21 cellular contexts compared by ENCODE assay signal in the genomic region with DNA sequence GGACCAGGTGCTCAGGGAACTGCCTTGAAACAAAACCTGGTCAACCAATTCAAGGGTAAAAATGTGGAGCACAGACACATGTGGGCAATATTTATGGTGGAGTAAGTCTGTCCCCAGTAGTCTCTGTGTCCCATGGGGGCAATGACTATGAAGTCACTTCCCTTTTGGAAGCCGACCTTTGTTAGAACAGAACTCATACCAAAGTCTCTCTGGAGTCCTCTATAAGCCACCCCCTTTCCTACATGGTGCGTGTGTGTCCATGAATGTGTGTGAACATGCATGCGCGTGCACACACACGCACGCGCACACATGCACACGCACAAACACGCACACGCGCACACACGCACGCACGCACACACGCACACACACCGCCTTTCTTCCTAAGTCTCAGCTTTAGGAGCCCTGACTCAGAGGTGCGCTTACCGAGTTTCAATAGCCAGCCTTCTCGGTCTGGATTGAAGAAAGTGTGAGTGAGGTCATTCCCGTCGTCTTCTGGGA.
DNase-seq lines count a peak whose midpoint lies in the region; ATAC-seq and TF ChIP-seq lines count a peak whose summit lies in the region.
"Had no signal": no experiment of that assay in that cellular context is flagged by ENCODE, and none has a peak within 500 bp of the region (broad histone marks: within the 10 kb centered on the region; RNA-seq: fewer than 3 reads in every experiment).

No MANE protein-coding gene starts in this region.

- no peaks in the 10 kb centered on the region for H3K4me1 ChIP-seq in CD8-positive, alpha-beta memory T cell (ENCODE audit: insufficient read depth, low read length)
- H3K4me1 ChIP-seq: sigmoid colon, tibial artery had no signal

- H3K9me3 Mint-ChIP-seq in CD8-positive, alpha-beta memory T cell = no peaks in the 10 kb centered on the region
- H3K9me3 Mint-ChIP-seq in HFFc6 (no peaks in the 10 kb centered on the region), natural killer cell (no peaks in the 10 kb centered on the region)
- H3K9me3 Mint-ChIP-seq in activated naive CD8-positive, alpha-beta T cell treated with anti-CD3 and anti-CD28 coated beads for 36 hours = no peaks in the 10 kb centered on the region

- intact Hi-C loops in natural killer cell (cut with micrococcal nuclease) = no loop called here

- H3K4me3 Mint-ChIP-seq in CD8-positive, alpha-beta memory T cell = peak overlapping the region in 1 of 7 donors; percentile 19
- no peak overlapping the region for H3K4me3 Mint-ChIP-seq in HFFc6
- H3K4me3 Mint-ChIP-seq in activated naive CD8-positive, alpha-beta T cell treated with anti-CD3 and anti-CD28 coated beads for 36 hours = no peak overlapping the region
- H3K4me3 Mint-ChIP-seq in natural killer cell = no peak overlapping the region

- peaks cover 5 to 14% (median 10%) of the 10 kb centered on the region in 3 donors for H3K4me1 Mint-ChIP-seq in CD8-positive, alpha-beta memory T cell
- H3K4me1 Mint-ChIP-seq in HFFc6 (ENCODE audit: low read depth) = peaks cover 17% of the 10 kb centered on the region
- peaks cover 9% of the 10 kb centered on the region for H3K4me1 Mint-ChIP-seq in activated naive CD8-positive, alpha-beta T cell treated with anti-CD3 and anti-CD28 coated beads for 36 hours
- H3K4me1 Mint-ChIP-seq in natural killer cell = peaks cover 28 to 43% of the 10 kb centered on the region in 2 donors

- no peaks in the 10 kb centered on the region for H3K27me3 Mint-ChIP-seq in CD8-positive, alpha-beta memory T cell
- H3K27me3 Mint-ChIP-seq in HFFc6 (ENCODE audit: insufficient read depth) (peaks cover 2% of the 10 kb centered on the region; the same call in 1 of the 2 replicates), natural killer cell (ENCODE audit: low read depth in 2 of 2) (no peaks in the 10 kb centered on the region)
- H3K27me3 Mint-ChIP-seq in activated naive CD8-positive, alpha-beta T cell treated with anti-CD3 and anti-CD28 coated beads for 36 hours = no peaks in the 10 kb centered on the region

- H3K36me3 Mint-ChIP-seq in CD8-positive, alpha-beta memory T cell = peaks cover 33 to 97% (median 46%) of the 10 kb centered on the region in 3 donors
- H3K36me3 Mint-ChIP-seq in HFFc6 (ENCODE audit: low read depth) = peaks cover 5% of the 10 kb centered on the region
- peaks cover 23% of the 10 kb centered on the region for H3K36me3 Mint-ChIP-seq in activated naive CD8-positive, alpha-beta T cell treated with anti-CD3 and anti-CD28 coated beads for 36 hours
- H3K36me3 Mint-ChIP-seq in natural killer cell = peaks cover 44% of the 10 kb centered on the region

- TF ChIP-seq CTCF in HFFc6 (IDR thresholded peaks at IDR 0.05) (no peak), natural killer cell (IDR thresholded peaks at IDR 0.05) (no peak)

- H3K27ac ChIP-seq in CD8-positive, alpha-beta memory T cell (ENCODE audit: low read depth, low read length) = no peak overlapping the region
- H3K27ac ChIP-seq: esophagus squamous epithelium, sigmoid colon, tibial artery had no signal

- DNase-seq in CD8-positive, alpha-beta memory T cell = no peak
- no peak for DNase-seq in HFFc6
- no peak for DNase-seq in activated naive CD8-positive, alpha-beta T cell treated with anti-CD3 and anti-CD28 coated beads for 36 hours
- DNase-seq in natural killer cell = no peak
- DNase-seq in HT-29 (ENCODE audit: low spot score) = no peak
- no peak for DNase-seq in HPDE6-E6E7 (ENCODE audit: extremely low spot score)
- no peak for DNase-seq in SKM-1 (lab: John Stamatoyannopoulos, UW; ENCODE audit: unreplicated experiment)
- DNase-seq: activated CD4-positive, alpha-beta T cell treated with anti-CD3 and anti-CD28 coated beads for 48 hours; esophagus squamous epithelium; heart left ventricle; kidney; NCI-H1417; NCI-H2227 treated with DMSO at 0.1 percent for 48 hours; NK-92 treated with Interleukin-12 subunit alpha and Interleukin-12 subunit beta, amount 100 ng/mL, for 24 hours; Right ventricle myocardium superior; sigmoid colon; stimulated activated CD4-positive, alpha-beta T cell treated with anti-CD3 and anti-CD28 coated beads, Interleukin-2, amount 100 ng/mL, for 24 hours; T-helper 9 cell; tibial artery had no signal

- peak overlapping the region in 5 of 8 donors; percentile 44 to 86 (median 79) for H3K27ac Mint-ChIP-seq in CD8-positive, alpha-beta memory T cell
- H3K27ac Mint-ChIP-seq in HFFc6 = peak overlapping the region; percentile 47; the same call in 1 of the 2 replicates
- H3K27ac Mint-ChIP-seq in activated naive CD8-positive, alpha-beta T cell treated with anti-CD3 and anti-CD28 coated beads for 36 hours = peak overlapping the region; percentile 66
- H3K27ac Mint-ChIP-seq in natural killer cell = peak overlapping the region; percentile 41 to 76

- H3K27me3 ChIP-seq in CD8-positive, alpha-beta memory T cell (ENCODE audit: insufficient read depth, low read length, poor library complexity, severe bottlenecking) = no peaks in the 10 kb centered on the region
- H3K27me3 ChIP-seq: dorsolateral prefrontal cortex, esophagus squamous epithelium, heart left ventricle, sigmoid colon, tibial artery had no signal

- no peak overlapping the region for H3K4me3 ChIP-seq in CD8-positive, alpha-beta memory T cell (ENCODE audit: low read length)
- H3K4me3 ChIP-seq: dorsolateral prefrontal cortex, esophagus squamous epithelium, heart left ventricle, sigmoid colon, tibial artery had no signal

- ATAC-seq in natural killer cell = peak in 1 of 3 donors; percentile 21
- ATAC-seq: HCT116 had no signal

- POLR2A ChIA-PET in CD8-positive, alpha-beta memory T cell (lab: Charles Lee) = interaction anchor here (0.7 kb wide), 1 partner anchor 1674 kb away, joined by 6 read pairs; no protein-coding TSS in a partner anchor

- H3K36me3 ChIP-seq in CD8-positive, alpha-beta memory T cell (ENCODE audit: insufficient read depth, low read length) = peaks cover 84% of the 10 kb centered on the region

- no peaks in the 10 kb centered on the region for H3K9me3 ChIP-seq in CD8-positive, alpha-beta memory T cell (ENCODE audit: low read length)
- H3K9me3 ChIP-seq: esophagus squamous epithelium, heart left ventricle, sigmoid colon, tibial artery had no signal

- CTCF ChIA-PET in CD8-positive, alpha-beta memory T cell (lab: Charles Lee) = no interaction called here
